In genomic region chr11:74011360-74012071, GRCh38 we compare ENCODE assay signal across 1 cellular context.
TF ChIP-seq lines count a peak whose summit lies in the region.

No MANE protein-coding gene starts in this region.

TF ChIP-seq in K562, 482 proteins besides CTCF, POLR2A, EP300 and RAD21 (continued from another document and continues in another):
- no peak for TF ChIP-seq ZBTB34 (CRISPR knock-in tag; IDR thresholded peaks at IDR 0.05)
- TF ChIP-seq FOXA1 (IDR thresholded peaks at IDR 0.05; ENCODE audit: borderline replicate concordance) = no peak
- peak; percentile 52; the same call in 1 of the 2 replicates for TF ChIP-seq EGR1 (conservative IDR thresholded peaks at IDR 0.05)
- TF ChIP-seq ZHX1 (conservative IDR thresholded peaks at IDR 0.05; ENCODE audit: low read length) = no peak
- TF ChIP-seq FIP1L1 (IDR thresholded peaks at IDR 0.05; ENCODE audit: low read depth, low read length, poor library complexity, severe bottlenecking) = no peak
- no peak for TF ChIP-seq RBM22 (IDR thresholded peaks at IDR 0.05; ENCODE audit: low read depth, low read length, poor library complexity, severe bottlenecking)
- TF ChIP-seq L3MBTL2 (IDR thresholded peaks at IDR 0.05) = peak; percentile 100
- TF ChIP-seq ATF3 (IDR thresholded peaks at IDR 0.05) = peak; percentile 35; the same call in 1 of the 2 replicates
- TF ChIP-seq ATF3 (CRISPR knock-in tag; conservative IDR thresholded peaks at IDR 0.05) = peak; percentile 39
- TF ChIP-seq GATAD2A (IDR thresholded peaks at IDR 0.05) = no peak
- peak; percentile 91 for TF ChIP-seq MECOM (CRISPR knock-in tag; IDR thresholded peaks at IDR 0.05)
- no peak for TF ChIP-seq ZNF224 (CRISPR knock-in tag; IDR thresholded peaks at IDR 0.05)
- no peak for TF ChIP-seq HMG20A (CRISPR knock-in tag; conservative IDR thresholded peaks at IDR 0.05)
- TF ChIP-seq TEAD2 (tag; IDR thresholded peaks at IDR 0.05) = peak; percentile 47; the same call in 1 of the 2 replicates
- TF ChIP-seq HBP1 (CRISPR knock-in tag; IDR thresholded peaks at IDR 0.05) = peak; percentile 87
- no peak for TF ChIP-seq HNRNPH1 (optimal IDR thresholded peaks at IDR 0.05; ENCODE audit: low read depth, low read length)
- TF ChIP-seq DLX4 (CRISPR knock-in tag; IDR thresholded peaks at IDR 0.05) = no peak
- TF ChIP-seq ZNF586 (CRISPR knock-in tag; conservative IDR thresholded peaks at IDR 0.05) = no peak
- peak; percentile 71 for TF ChIP-seq HES1 (IDR thresholded peaks at IDR 0.05; ENCODE audit: low read depth)
- TF ChIP-seq SRSF7 (optimal IDR thresholded peaks at IDR 0.05; ENCODE audit: low read depth, low read length) = no peak
- 0 out of 2 replicates have a peak, but pooled peaks have one; percentile 32 for TF ChIP-seq ZNF79 (CRISPR knock-in tag; IDR thresholded peaks at IDR 0.05; ENCODE audit: low read depth)
- no peak for TF ChIP-seq HINFP (tag; conservative IDR thresholded peaks at IDR 0.05; ENCODE audit: low read depth)
- TF ChIP-seq DACH1 (IDR thresholded peaks at IDR 0.05; ENCODE audit: partially characterized antibody) = peak; percentile 67
- TF ChIP-seq EZH2 (IDR thresholded peaks at IDR 0.05; ENCODE audit: borderline replicate concordance, low read depth, low read length) = no peak
- TF ChIP-seq PTBP1 (IDR thresholded peaks at IDR 0.05; ENCODE audit: low read depth, low read length) = peak; percentile 88
- no peak for TF ChIP-seq GTF2F1 (IDR thresholded peaks at IDR 0.05; ENCODE audit: low read depth, low read length)
- TF ChIP-seq ZFP1 (CRISPR knock-in tag; IDR thresholded peaks at IDR 0.05) = peak; percentile 49; the same call in 1 of the 2 replicates
- TF ChIP-seq ZNF655 (CRISPR knock-in tag; IDR thresholded peaks at IDR 0.05) = no peak
- no peak for TF ChIP-seq HNRNPL (IDR thresholded peaks at IDR 0.05; ENCODE audit: low read depth, low read length)
- peak; percentile 83 for TF ChIP-seq ZNF76 (CRISPR knock-in tag; IDR thresholded peaks at IDR 0.05; ENCODE audit: borderline replicate concordance)
- TF ChIP-seq SMC3 (conservative IDR thresholded peaks at IDR 0.05; ENCODE audit: insufficient read depth, low read depth, low read length) = 0 out of 2 replicates have a peak, but pooled peaks have one; percentile 7
- no peak for TF ChIP-seq FOXJ3 (CRISPR knock-in tag; IDR thresholded peaks at IDR 0.05)
- no peak for TF ChIP-seq ZNF143 (CRISPR knock-in tag; IDR thresholded peaks at IDR 0.05)
- TF ChIP-seq PATZ1 (CRISPR knock-in tag; IDR thresholded peaks at IDR 0.05; ENCODE audit: borderline replicate concordance) = no peak
- peak; percentile 88 for TF ChIP-seq ETV5 (CRISPR knock-in tag; IDR thresholded peaks at IDR 0.05; ENCODE audit: low read depth)
- TF ChIP-seq SMARCC2 (IDR thresholded peaks at IDR 0.05; ENCODE audit: low read depth) = peak; percentile 93
- TF ChIP-seq AFF1 (IDR thresholded peaks at IDR 0.05; ENCODE audit: low read depth in 1 of 2, partially characterized antibody in 2 of 2) = peak in 1 of 2 experiments; percentile 81
- no peak for TF ChIP-seq ZNF184 (CRISPR knock-in tag; IDR thresholded peaks at IDR 0.05)
- no peak for TF ChIP-seq ZNF707 (CRISPR knock-in tag; conservative IDR thresholded peaks at IDR 0.05)
- no peak for TF ChIP-seq NFYB (IDR thresholded peaks at IDR 0.05; ENCODE audit: extremely low read depth, insufficient read length)
- TF ChIP-seq HIVEP1 (CRISPR knock-in tag; IDR thresholded peaks at IDR 0.05) = peak; percentile 84
- TF ChIP-seq ZNF134 (CRISPR knock-in tag; conservative IDR thresholded peaks at IDR 0.05) = peak; percentile 61; the same call in 1 of the 2 replicates
- TF ChIP-seq ZFP91 (CRISPR knock-in tag; IDR thresholded peaks at IDR 0.05) = no peak
- no peak for TF ChIP-seq XRCC5 (IDR thresholded peaks at IDR 0.05; ENCODE audit: low read depth, low read length)
- peak; percentile 63; the same call in 1 of the 2 replicates for TF ChIP-seq ZNF263 (CRISPR knock-in tag; IDR thresholded peaks at IDR 0.05; ENCODE audit: borderline replicate concordance)
- TF ChIP-seq ZBED1 (IDR thresholded peaks at IDR 0.05) = peak; percentile 92
- TF ChIP-seq ZNF253 (CRISPR knock-in tag; conservative IDR thresholded peaks at IDR 0.05) = no peak
